13 cellular contexts compared by ENCODE assay signal in genomic region chr6:43997342-43997677, GRCh38.
"Had no signal": no experiment of that assay in that cellular context is flagged by ENCODE, and none has a peak within 500 bp of the region (broad histone marks: within the 10 kb centered on the region; RNA-seq: fewer than 3 reads in every experiment).

No MANE protein-coding gene starts in this region.

- DNase-seq: activated CD4-positive, alpha-beta memory T cell treated with anti-CD3 and anti-CD28 coated beads for 36 hours; activated CD4-positive, alpha-beta T cell treated with anti-CD3 and anti-CD28 coated beads for 1 hour; activated naive CD8-positive, alpha-beta T cell treated with anti-CD3 and anti-CD28 coated beads, Interleukin-2, amount 10 ng/mL, durations not matched to agents 7 days and 5 days; activated T-cell treated with anti-CD3 and anti-CD28 coated beads, Interleukin-2, amount 50 U/mL, for 48 hours; anterior cingulate cortex; glutamatergic neuron; islet precursor cell; left ventricle myocardium inferior; mesendoderm; stimulated activated naive B cell treated with anti-CD40 and anti-IgM and Interleukin-4, amounts not matched to agents 10 μg/mL and 1 μg/mL and 100 μg/mL, for 72 hours; substantia nigra; T-helper 9 cell; trophoblast cell had no signal

- H3K36me3 ChIP-seq: left ventricle myocardium inferior had no signal

- H3K4me3 ChIP-seq: left ventricle myocardium inferior had no signal

- H3K9me3 ChIP-seq: left ventricle myocardium inferior had no signal

- H3K27ac ChIP-seq: left ventricle myocardium inferior had no signal
